In genomic region chr17:81044764-81045589, GRCh38 we compare ENCODE assay signal across 8 cellular contexts. TPM values are rescaled to one million over a fixed set of nuclear protein-coding genes. Genes with fewer than 3 reads are reported as not detected.
A peak's percentile ranks its signal among the peaks of the same experiment; 100 is the strongest.
DNase-seq lines count a peak whose midpoint lies in the region; ATAC-seq and TF ChIP-seq lines count a peak whose summit lies in the region.

No MANE protein-coding gene starts in this region.

- TF ChIP-seq CTCF in H9 (conservative IDR thresholded peaks at IDR 0.05) (no peak), left ventricle myocardium inferior (IDR thresholded peaks at IDR 0.05; ENCODE audit: borderline replicate concordance) (no peak), gastrocnemius medialis (IDR thresholded peaks at IDR 0.05 in 4 of 5, conservative IDR thresholded peaks at IDR 0.05 in 1 of 5) (no peak)

- H3K27me3 ChIP-seq in H9 (ENCODE audit: insufficient read depth, low read length) (no peaks in the 10 kb centered on the region), left ventricle myocardium inferior (ENCODE audit: low read depth) (no peaks in the 10 kb centered on the region), gastrocnemius medialis (peaks cover 0 to 2% (median 0%) of the 10 kb centered on the region in 3 donors)

- H2AK5ac ChIP-seq in H9 (ENCODE audit: insufficient read length, low read length): no peak overlapping the region

- no peak overlapping the region for H2BK12ac ChIP-seq in H9 (ENCODE audit: insufficient read length, low read depth, low read length)

- no peak overlapping the region for H3T11ph ChIP-seq in H9 (ENCODE audit: low read length)

- no peak overlapping the region for H4K91ac ChIP-seq in H9 (ENCODE audit: insufficient read length, low read depth, low read length)

- H3K9me3 Mint-ChIP-seq in H9: no peaks in the 10 kb centered on the region

- no peak overlapping the region for H4K5ac ChIP-seq in H9 (ENCODE audit: insufficient read length, low read depth, low read length)

- DNase-seq in H9: no peak
- peak; percentile 33 to 84 for DNase-seq in SW 1271 (lab: John Stamatoyannopoulos, UW)
- DNase-seq in left ventricle myocardium inferior: peak; percentile 89
- DNase-seq in gastrocnemius medialis: peak; percentile 66 to 70
- DNase-seq in T-helper 17 cell: no peak
- no peak for DNase-seq in ecto neural progenitor cell (ENCODE audit: low spot score)
- DNase-seq in GM19238 (ENCODE audit: insufficient read length, low spot score): no peak

- H3K4me2 ChIP-seq in H9 (ENCODE audit: insufficient read depth, insufficient read length, low read length): no peak overlapping the region

- peak; percentile 74 to 75 for ATAC-seq in gastrocnemius medialis
- no peak for ATAC-seq in HG03095 (IDR thresholded peaks at IDR 0.05; ENCODE audit: unreplicated experiment)
- no peak for ATAC-seq in T-helper 17 cell

- H4K8ac ChIP-seq in H9 (replicated peaks; ENCODE audit: insufficient read length, low read depth, low read length): no peak overlapping the region

- H3K23ac ChIP-seq in H9 (ENCODE audit: insufficient read length, low read depth, low read length): no peak overlapping the region

- WGBS in H9 (ENCODE audit: extremely low coverage, insufficient read length, low lambda C conversion rate): no CpG with 5 or more reads among the region's 28 CpGs

- no peak overlapping the region for H3K9ac ChIP-seq in H9 (ENCODE audit: extremely low read depth, insufficient read length, low read length)

- H3K36me3 ChIP-seq in left ventricle myocardium inferior (no peaks in the 10 kb centered on the region), gastrocnemius medialis (no peaks in the 10 kb centered on the region)

- H3K27ac Mint-ChIP-seq in H9 (peak overlapping the region; percentile 33 to 84 (median 49); a peak in 4 of 7 replicates), T-helper 17 cell (no peak overlapping the region)

- no peaks in the 10 kb centered on the region; a peak in 1 of 7 replicates for H3K36me3 Mint-ChIP-seq in H9 (ENCODE audit: insufficient read depth in 1 of 3, low read depth in 3 of 3)
- H3K36me3 Mint-ChIP-seq in T-helper 17 cell (ENCODE audit: low read depth): no peaks in the 10 kb centered on the region

- no peaks in the 10 kb centered on the region for H3K79me1 ChIP-seq in H9 (ENCODE audit: insufficient read depth, low read depth, low read length, poor library complexity, severe bottlenecking)

- H3K9me3 ChIP-seq in H9 (ENCODE audit: control insufficient read depth, low read depth, low read length) (no peaks in the 10 kb centered on the region), left ventricle myocardium inferior (replicated peaks) (no peaks in the 10 kb centered on the region), gastrocnemius medialis (no peaks in the 10 kb centered on the region), T-helper 17 cell (ENCODE audit: control insufficient read depth, low read length, poor library complexity, severe bottlenecking) (no peaks in the 10 kb centered on the region)

- H3K4me3 ChIP-seq in left ventricle myocardium inferior: peak overlapping the region; percentile 38
- peak overlapping the region in 3 of 4 donors; percentile 10 to 38 (median 10) for H3K4me3 ChIP-seq in gastrocnemius medialis

- H3K27me3 Mint-ChIP-seq in H9 (ENCODE audit: low read depth) (no peaks in the 10 kb centered on the region), T-helper 17 cell (no peaks in the 10 kb centered on the region)

- no peak overlapping the region; the same call in 1 of the 2 replicates for H3K14ac ChIP-seq in H9 (ENCODE audit: insufficient read depth, low read length)

- H2BK20ac ChIP-seq in H9 (ENCODE audit: low read depth, low read length, poor library complexity, severe bottlenecking): no peak overlapping the region

- no peak overlapping the region for H2AFZ ChIP-seq in H9 (ENCODE audit: low read length)

- no peaks in the 10 kb centered on the region for H4K20me1 ChIP-seq in H9 (ENCODE audit: control insufficient read depth, insufficient read depth, insufficient read length)

- H2BK5ac ChIP-seq in H9 (ENCODE audit: insufficient read length, low read length): no peak overlapping the region

- H2BK120ac ChIP-seq in H9 (ENCODE audit: low read depth, low read length, poor library complexity, severe bottlenecking): no peak overlapping the region

- H3K4me3 Mint-ChIP-seq in H9 (no peak overlapping the region), T-helper 17 cell (no peak overlapping the region)

- H3K4ac ChIP-seq in H9 (ENCODE audit: low read depth, low read length): no peak overlapping the region

- no peak overlapping the region for H3K18ac ChIP-seq in H9 (ENCODE audit: insufficient read length, low read depth, low read length)

- intact Hi-C loops in left ventricle myocardium inferior (cut with micrococcal nuclease): no loop called here
- intact Hi-C loops in gastrocnemius medialis (cut with DNase I; ENCODE audit: low total_unique reads): no loop called here

- H3K56ac ChIP-seq in H9 (ENCODE audit: insufficient read length, low read depth, low read length): no peak overlapping the region

- no peaks in the 10 kb centered on the region for H3K23me2 ChIP-seq in H9 (ENCODE audit: insufficient read length, low read depth, low read length, poor library complexity, severe bottlenecking)

- TF ChIP-seq POLR2A in gastrocnemius medialis (IDR thresholded peaks at IDR 0.05): no peak

- H3K4me1 Mint-ChIP-seq in H9: peaks cover 23 to 37% of the 10 kb centered on the region in 2 experiments
- H3K4me1 Mint-ChIP-seq in T-helper 17 cell: peaks cover 10% of the 10 kb centered on the region

- no peak overlapping the region for H3K27ac ChIP-seq in H9 (ENCODE audit: insufficient read length, low read depth, low read length)
- H3K27ac ChIP-seq in left ventricle myocardium inferior (replicated peaks): peak overlapping the region; percentile 85
- H3K27ac ChIP-seq in gastrocnemius medialis: peak overlapping the region; percentile 61 to 78 (median 72)

- no peak overlapping the region for H2BK15ac ChIP-seq in H9 (ENCODE audit: low read depth, low read length)

- H3K79me2 ChIP-seq in H9 (ENCODE audit: insufficient read depth, low read length): peaks cover 2% of the 10 kb centered on the region; the same call in 1 of the 2 replicates

- H3K4me1 ChIP-seq in H9 (ENCODE audit: insufficient read depth, low read length) (no peaks in the 10 kb centered on the region; the same call in 1 of the 2 replicates), left ventricle myocardium inferior (peaks cover 97% of the 10 kb centered on the region), gastrocnemius medialis (peaks cover 21 to 38% of the 10 kb centered on the region in 2 donors)

- in situ Hi-C loops in gastrocnemius medialis (cut with MboI; ENCODE audit: low sequenced_read_pairs in 4 of 4): no loop called here

RNA-seq across cellular contexts. Expression of gene BAIAP2, which starts 10.0 kb away (rescaled TPM):
- total RNA-seq in H9 (2021) (26.7 and 27.8 TPM in 2 replicates), left ventricle myocardium inferior (27.9 TPM), gastrocnemius medialis (10 to 100 TPM in 3 of 4 donors, 1 to 10 TPM in 1; 7.3 to 36.1 (median 15.4) TPM), T-helper 17 cell (10 to 100 TPM; 11.0 to 13.9 TPM)

RNA-seq across cellular contexts. Expression of gene CHMP6, which starts 53.3 kb away (rescaled TPM):
- total RNA-seq in H9 (2021): 23.4 and 25.0 TPM in 2 replicates
- 15.9 TPM for total RNA-seq in left ventricle myocardium inferior
- total RNA-seq in gastrocnemius medialis: 10 to 100 TPM; 29.8 to 33.3 (median 33.0) TPM
- 10 to 100 TPM; 21.0 to 25.6 TPM for total RNA-seq in T-helper 17 cell

Comparison
In these comparisons a context has a peak if more than half of its experiments do, and no peak if none do; other contexts are left out.
1. DNase-seq: peak in SW 1271 (2 of 2), left ventricle myocardium inferior (single experiment) and gastrocnemius medialis (2 of 2); none in H9 (single experiment), T-helper 17 cell (0 of 3), ecto neural progenitor cell (single experiment) and GM19238 (single experiment).
2. ATAC-seq: peak in gastrocnemius medialis (2 of 2); none in HG03095 (single experiment) and T-helper 17 cell (single experiment).